33 cellular contexts compared by ENCODE assay signal in genomic region chr2:197964720-197965119, GRCh38.
DNase-seq lines count a peak whose midpoint lies in the region; ATAC-seq, FAIRE-seq and TF ChIP-seq lines count a peak whose summit lies in the region.
"Had no signal": no experiment of that assay in that cellular context is flagged by ENCODE, and none has a peak within 500 bp of the region (broad histone marks: within the 10 kb centered on the region; RNA-seq: fewer than 3 reads in every experiment).

No MANE protein-coding gene starts in this region.

- no peaks in the 10 kb centered on the region for H3K4me1 Mint-ChIP-seq in activated CD8-positive, alpha-beta memory T cell treated with anti-CD3 and anti-CD28 coated beads, Interleukin-2, amount 10 ng/mL, durations not matched to agents 7 days and 5 days
- H3K4me1 Mint-ChIP-seq: B cell; CD14-positive monocyte; CD8-positive, alpha-beta memory T cell had no signal

- DNase-seq in K562 (ENCODE audit: extremely low read depth in 1 of 4, low spot score in 3 of 4): no peak
- DNase-seq in activated CD8-positive, alpha-beta memory T cell treated with anti-CD3 and anti-CD28 coated beads, Interleukin-2, amount 10 ng/mL, durations not matched to agents 7 days and 5 days: no peak
- DNase-seq in NCI-H226: no peak
- DNase-seq: 8988T; ACHN; AML-193; BE2C; C1 segment of cervical spinal cord; Caco-2; Calu3; CD4-positive, alpha-beta memory T cell; CD4-positive, alpha-beta T cell; CD4-positive, CD25-positive, alpha-beta regulatory T cell; CD8-positive, alpha-beta memory T cell; CD8-positive, alpha-beta T cell; COR-L47; DMS 273 treated with DMSO at 0.1 percent for 48 hours; DMS153; DMS53; DMS79; DMS79 treated with DMSO at 0.1 percent for 48 hours; DND-41; EL had no signal

- H3K27me3 ChIP-seq in K562 (ENCODE audit: control insufficient read depth in 2 of 2, insufficient read depth in 2 of 2, low read length in 2 of 2): no peaks in the 10 kb centered on the region
- H3K27me3 ChIP-seq: BE2C, BLaER1 had no signal

- in situ Hi-C loops in K562 (cut with MboI): no loop called here

- H3K79me2 ChIP-seq in K562 (ENCODE audit: control insufficient read depth, insufficient read depth, low read length): peaks cover 60% of the 10 kb centered on the region

- no peak overlapping the region for H3K27ac ChIP-seq in HEK293 (ENCODE audit: extremely low read depth, low read depth, low read length)
- H3K27ac ChIP-seq in K562 (ENCODE audit: extremely low read depth, low read depth, low read length): no peak overlapping the region
- H3K27ac ChIP-seq: 22Rv1; A549; BLaER1; BLaER1 treated with 17β-estradiol and CSF1 and Interleukin-3, amounts not matched to agents 10 nM and 100 nM; C4-2B had no signal

- H3K36me3 Mint-ChIP-seq in activated CD8-positive, alpha-beta memory T cell treated with anti-CD3 and anti-CD28 coated beads, Interleukin-2, amount 10 ng/mL, durations not matched to agents 7 days and 5 days: peaks cover 1% of the 10 kb centered on the region
- H3K36me3 Mint-ChIP-seq: CD14-positive monocyte had no signal

- no peaks in the 10 kb centered on the region for H3K9me3 Mint-ChIP-seq in activated CD8-positive, alpha-beta memory T cell treated with anti-CD3 and anti-CD28 coated beads, Interleukin-2, amount 10 ng/mL, durations not matched to agents 7 days and 5 days (ENCODE audit: low read depth)

- H3K4me3 ChIP-seq in HEK293 (ENCODE audit: low read depth, low read length): no peak overlapping the region
- no peak overlapping the region for H3K4me3 ChIP-seq in K562
- H3K4me3 ChIP-seq: A549; BLaER1; BLaER1 treated with 17β-estradiol and CSF1 and Interleukin-3, amounts not matched to agents 10 nM and 100 nM had no signal

- no peak for TF ChIP-seq EP300 in K562 (IDR thresholded peaks at IDR 0.05; ENCODE audit: low read length)

- H3K4me1 ChIP-seq in HEK293 (ENCODE audit: control insufficient read depth, insufficient read depth, low read length) (no peaks in the 10 kb centered on the region), K562 (replicated peaks in 1 of 2; ENCODE audit: control insufficient read depth in 2 of 2, insufficient read depth in 2 of 2, low read length in 2 of 2) (peaks cover 0 to 17% of the 10 kb centered on the region in 2 experiments; a peak in 4 of 5 replicates)
- H3K4me1 ChIP-seq: A549; BE2C; BLaER1; BLaER1 treated with 17β-estradiol and CSF1 and Interleukin-3, amounts not matched to agents 10 nM and 100 nM; Caco-2 had no signal

- no peak for ATAC-seq in K562
- ATAC-seq in activated CD8-positive, alpha-beta memory T cell treated with anti-CD3 and anti-CD28 coated beads, Interleukin-2, amount 10 ng/mL, durations not matched to agents 7 days and 5 days: no peak
- ATAC-seq: A549; CD8-positive, alpha-beta T cell had no signal

- FAIRE-seq in K562 (lab: Jason Lieb, UNC): no peak
- FAIRE-seq: A204.1, A549, D721Med had no signal

- TF ChIP-seq POLR2A in K562 (conservative IDR thresholded peaks at IDR 0.05): no peak

- POLR2A ChIA-PET in HEK293 (lab: Yijun Ruan, JAX): no interaction called here
- POLR2A ChIA-PET in K562 (lab: Yijun Ruan, JAX): no interaction called here

- TF ChIP-seq CTCF in HEK293 (tag by site-specific recombination; IDR thresholded peaks at IDR 0.05) (no peak), K562 (IDR thresholded peaks at IDR 0.05 in 2 of 3, conservative IDR thresholded peaks at IDR 0.05 in 1 of 3; ENCODE audit: insufficient read depth in 2 of 3, low read depth in 1 of 3, low read length in 3 of 3) (no peak)

- H3K9ac ChIP-seq in K562 (ENCODE audit: insufficient read depth in 1 of 2, low read depth in 2 of 2, low read length in 2 of 2): no peak overlapping the region
- H3K9ac ChIP-seq: BLaER1; BLaER1 treated with 17β-estradiol and CSF1 and Interleukin-3, amounts not matched to agents 10 nM and 100 nM had no signal

- no peaks in the 10 kb centered on the region for H3K9me1 ChIP-seq in K562 (ENCODE audit: control insufficient read depth, insufficient read depth, low read length)

- no peak overlapping the region for H2AFZ ChIP-seq in K562 (ENCODE audit: low read depth, low read length)

- H3K4me2 ChIP-seq in K562 (ENCODE audit: insufficient read depth, low read length): no peak overlapping the region
- H3K4me2 ChIP-seq: A549; BLaER1; BLaER1 treated with 17β-estradiol and CSF1 and Interleukin-3, amounts not matched to agents 10 nM and 100 nM had no signal

- H3K36me3 ChIP-seq in HEK293 (ENCODE audit: control insufficient read depth in 2 of 2, insufficient read depth in 1 of 2, low read length in 2 of 2) (no peaks in the 10 kb centered on the region), K562 (ENCODE audit: control insufficient read depth, insufficient read depth, low read length) (no peaks in the 10 kb centered on the region; the same call in 2 of the 3 replicates)
- H3K36me3 ChIP-seq: BE2C; BLaER1; BLaER1 treated with 17β-estradiol and CSF1 and Interleukin-3, amounts not matched to agents 10 nM and 100 nM had no signal

- no peaks in the 10 kb centered on the region for H3K9me3 ChIP-seq in HEK293 (ENCODE audit: control insufficient read depth, insufficient read depth, low read depth, low read length)
- H3K9me3 ChIP-seq in K562 (replicated peaks; ENCODE audit: control insufficient read depth, insufficient read depth, low read depth, low read length): peaks cover 3% of the 10 kb centered on the region
- H3K9me3 ChIP-seq: A549, BE2C, BLaER1, Caco-2 had no signal

- no peak overlapping the region for H3K27ac Mint-ChIP-seq in activated CD8-positive, alpha-beta memory T cell treated with anti-CD3 and anti-CD28 coated beads, Interleukin-2, amount 10 ng/mL, durations not matched to agents 7 days and 5 days
- H3K27ac Mint-ChIP-seq: B cell; CD14-positive monocyte; CD4-positive, alpha-beta T cell; CD8-positive, alpha-beta memory T cell; CD8-positive, alpha-beta T cell had no signal

- CTCF ChIA-PET in HEK293 (lab: Yijun Ruan, JAX): interaction anchor here (0.7 kb wide), 1 partner anchor 83 kb away, joined by 4 read pairs; no protein-coding TSS in a partner anchor
- CTCF ChIA-PET in K562 (lab: Yijun Ruan, JAX; ENCODE audit: low intra/inter-chr PET ratio): no interaction called here
- CTCF ChIA-PET in activated CD8-positive, alpha-beta memory T cell treated with anti-CD3 and anti-CD28 coated beads, Interleukin-2, amount 10 ng/mL, durations not matched to agents 7 days and 5 days (lab: Charles Lee): no interaction called here

- TF ChIP-seq RAD21 in K562 (CRISPR knock-in tag; conservative IDR thresholded peaks at IDR 0.05 in 1 of 2, IDR thresholded peaks at IDR 0.05 in 1 of 2): no peak

- intact Hi-C loops in K562 (cut with micrococcal nuclease): no loop called here

- no peaks in the 10 kb centered on the region for H3K27me3 Mint-ChIP-seq in activated CD8-positive, alpha-beta memory T cell treated with anti-CD3 and anti-CD28 coated beads, Interleukin-2, amount 10 ng/mL, durations not matched to agents 7 days and 5 days
- H3K27me3 Mint-ChIP-seq: B cell; CD4-positive, alpha-beta memory T cell; CD4-positive, alpha-beta T cell; CD8-positive, alpha-beta memory T cell had no signal

- H3K4me3 Mint-ChIP-seq in activated CD8-positive, alpha-beta memory T cell treated with anti-CD3 and anti-CD28 coated beads, Interleukin-2, amount 10 ng/mL, durations not matched to agents 7 days and 5 days: no peak overlapping the region
- H3K4me3 Mint-ChIP-seq: B cell; CD14-positive monocyte; CD4-positive, alpha-beta T cell; CD8-positive, alpha-beta memory T cell; CD8-positive, alpha-beta T cell had no signal

- H4K20me1 ChIP-seq in K562 (replicated peaks; ENCODE audit: control insufficient read depth, insufficient read depth, low read length): no peaks in the 10 kb centered on the region
- H4K20me1 ChIP-seq: BLaER1; BLaER1 treated with 17β-estradiol and CSF1 and Interleukin-3, amounts not matched to agents 10 nM and 100 nM had no signal

- BruUV-seq in K562 (replicated peaks; lab: Mats Ljungman, UMichigan): no TSS peak

TF ChIP-seq in HEK293, 187 proteins besides CTCF, POLR2A, EP300 and RAD21 (continues in another document):
- TF ChIP-seq SETDB1 (IDR thresholded peaks at IDR 0.05; ENCODE audit: insufficient read length, low read length): peak; percentile 40
- TF ChIP-seq ZNF704 (tag by site-specific recombination; IDR thresholded peaks at IDR 0.05): no peak

TF ChIP-seq in K562, 482 proteins besides CTCF, POLR2A, EP300 and RAD21 (continues in another document):
- TF ChIP-seq SP2 (IDR thresholded peaks at IDR 0.05; ENCODE audit: extremely low read depth, low read depth, low read length, poor library complexity, severe bottlenecking): no peak
- TF ChIP-seq CTBP1 (IDR thresholded peaks at IDR 0.05; ENCODE audit: borderline replicate concordance): no peak
- TF ChIP-seq BCOR (IDR thresholded peaks at IDR 0.05): no peak
- TF ChIP-seq RUNX1 (IDR thresholded peaks at IDR 0.05; ENCODE audit: low read depth): no peak
- no peak for TF ChIP-seq THRA (IDR thresholded peaks at IDR 0.05)
- no peak for TF ChIP-seq USF2 (CRISPR knock-in tag; IDR thresholded peaks at IDR 0.05)
- no peak for TF ChIP-seq RBM39 (optimal IDR thresholded peaks at IDR 0.05; ENCODE audit: low read depth, low read length)
- TF ChIP-seq ZNF324 (CRISPR knock-in tag; IDR thresholded peaks at IDR 0.05): peak; percentile 95
- no peak for TF ChIP-seq TFAP4 (CRISPR knock-in tag; IDR thresholded peaks at IDR 0.05; ENCODE audit: borderline replicate concordance)

Comparison
In these comparisons a context has a peak if more than half of its experiments do, and no peak if none do; other contexts are left out.
1. Of the 44 proteins assayed by ChIP-seq in both K562 and HEK293: peak only in K562: ZNF324; only in HEK293: SETDB1; in both: none; in neither: 42.